17 cellular contexts compared by ENCODE assay signal in genomic region chr3:125107384-125107783, GRCh38. TPM values are rescaled to one million over a fixed set of nuclear protein-coding genes. Genes with fewer than 3 reads are reported as not detected.
DNase-seq lines count a peak whose midpoint lies in the region; ATAC-seq and TF ChIP-seq lines count a peak whose summit lies in the region.
"Had no signal": no experiment of that assay in that cellular context is flagged by ENCODE, and none has a peak within 500 bp of the region (broad histone marks: within the 10 kb centered on the region; RNA-seq: fewer than 3 reads in every experiment).

No MANE protein-coding gene starts in this region.

- TF ChIP-seq CTCF in GM06990 (IDR thresholded peaks at IDR 0.05; ENCODE audit: insufficient read depth, low read length, poor library complexity, severe bottlenecking) (no peak), brain microvascular endothelial cell (IDR thresholded peaks at IDR 0.05; ENCODE audit: low read depth, low read length, missing control alignments) (no peak), osteocyte (IDR thresholded peaks at IDR 0.05) (no peak)

- in situ Hi-C loops in brain microvascular endothelial cell (cut with HindIII; ENCODE audit: low pct_ligation_motif_present, low sequenced_read_pairs): no loop called here

- H3K27ac ChIP-seq in brain microvascular endothelial cell: peak overlapping the region; percentile 83
- H3K27ac ChIP-seq: C4-2B, KMS-11 had no signal

- H3K9me3 Mint-ChIP-seq in osteocyte (ENCODE audit: unreplicated experiment): peaks cover 11% of the 10 kb centered on the region

- DNase-seq in GM06990 (ENCODE audit: extremely low read depth, insufficient read length): no peak
- no peak for DNase-seq in brain microvascular endothelial cell
- DNase-seq in osteocyte (ENCODE audit: extremely low spot score, unreplicated experiment): peak; percentile 75
- DNase-seq in NCI-H1105 (lab: John Stamatoyannopoulos, UW): no peak
- DNase-seq in NCI-H1092 treated with DMSO at 0.1 percent for 48 hours (lab: John Stamatoyannopoulos, UW): no peak
- DNase-seq in DMS79 (lab: John Stamatoyannopoulos, UW): no peak
- no peak for DNase-seq in AG08396 (ENCODE audit: low spot score)
- DNase-seq: activated CD4-positive, alpha-beta T cell treated with anti-CD3 and anti-CD28 coated beads, Interleukin-2, amount 50 U/mL, for 4 hours; cerebellar nuclear complex; DND-41; islet precursor cell; mesendoderm; NCI-H1105 treated with DMSO at 0.1 percent for 48 hours; NK-92 treated with Interleukin-12 subunit alpha and Interleukin-12 subunit beta, amount 100 ng/mL, for 24 hours had no signal

- H3K4me1 Mint-ChIP-seq in osteocyte (ENCODE audit: unreplicated experiment): peaks cover 43% of the 10 kb centered on the region

- no peaks in the 10 kb centered on the region for H3K27me3 Mint-ChIP-seq in osteocyte (ENCODE audit: unreplicated experiment)

- ATAC-seq in GM21717 (IDR thresholded peaks at IDR 0.05; ENCODE audit: unreplicated experiment): peak; percentile 5

- no peak overlapping the region for H3K4me3 Mint-ChIP-seq in osteocyte (ENCODE audit: unreplicated experiment)

- H3K36me3 ChIP-seq in GM06990 (ENCODE audit: control insufficient read depth, insufficient read depth, low read length): peaks cover 5% of the 10 kb centered on the region
- H3K36me3 ChIP-seq in brain microvascular endothelial cell (replicated peaks): no peaks in the 10 kb centered on the region

- peaks cover 2% of the 10 kb centered on the region for H3K36me3 Mint-ChIP-seq in osteocyte (ENCODE audit: unreplicated experiment)

- H3K4me3 ChIP-seq in GM06990 (replicated peaks; ENCODE audit: low read depth, low read length) (peak overlapping the region; percentile 76), brain microvascular endothelial cell (ENCODE audit: low read depth, low read length) (no peak overlapping the region)

- H3K27me3 ChIP-seq in GM06990 (replicated peaks; ENCODE audit: control insufficient read depth, insufficient read depth, low read length) (no peaks in the 10 kb centered on the region), brain microvascular endothelial cell (replicated peaks) (no peaks in the 10 kb centered on the region)

- H3K27ac Mint-ChIP-seq in osteocyte (ENCODE audit: unreplicated experiment): peak overlapping the region; percentile 82

RNA-seq across cellular contexts. Expression of gene HEG1, which starts 51.6 kb away (rescaled TPM):
- 123 and 129 TPM in 2 replicates for total RNA-seq in osteocyte
